ENCODE assay signal across 19 cellular contexts in genomic region chr1:3426956-3427535, GRCh38. TPM values are rescaled to one million over a fixed set of nuclear protein-coding genes. Genes with fewer than 3 reads are reported as not detected.
DNase-seq lines count a peak whose midpoint lies in the region; ATAC-seq, FAIRE-seq and TF ChIP-seq lines count a peak whose summit lies in the region.
"Had no signal": no experiment of that assay in that cellular context is flagged by ENCODE, and none has a peak within 500 bp of the region (broad histone marks: within the 10 kb centered on the region; RNA-seq: fewer than 3 reads in every experiment).

No MANE protein-coding gene starts in this region.

- H3K36me3 ChIP-seq in bronchial epithelial cell (ENCODE audit: control insufficient read depth, insufficient read depth, low read length) (no peaks in the 10 kb centered on the region), neural progenitor cell (no peaks in the 10 kb centered on the region)
- H3K36me3 ChIP-seq: BLaER1 had no signal

- H3K27ac ChIP-seq in neural progenitor cell = no peak overlapping the region
- H3K27ac ChIP-seq: BLaER1, HL-60 had no signal

- no peak overlapping the region for H3K4me3 Mint-ChIP-seq in neural progenitor cell
- H3K4me3 Mint-ChIP-seq in activated T-cell treated with anti-CD3 and anti-CD28 coated beads, Interleukin-2, amount 50 U/mL, for 24 hours = no peak overlapping the region
- H3K4me3 Mint-ChIP-seq: CD14-positive monocyte; CD4-positive, alpha-beta memory T cell; GM23338; HFFc6 had no signal

- peak; percentile 43 for FAIRE-seq in bronchial epithelial cell (lab: Jason Lieb, UNC)

- H3K27ac Mint-ChIP-seq in neural progenitor cell = peak overlapping the region; percentile 37
- no peak overlapping the region for H3K27ac Mint-ChIP-seq in activated T-cell treated with anti-CD3 and anti-CD28 coated beads, Interleukin-2, amount 50 U/mL, for 24 hours
- H3K27ac Mint-ChIP-seq: CD4-positive, alpha-beta memory T cell; GM23338; HFFc6 had no signal

- peaks cover 3% of the 10 kb centered on the region for H3K36me3 Mint-ChIP-seq in neural progenitor cell
- H3K36me3 Mint-ChIP-seq in activated T-cell treated with anti-CD3 and anti-CD28 coated beads, Interleukin-2, amount 50 U/mL, for 24 hours (ENCODE audit: low read depth) = no peaks in the 10 kb centered on the region
- H3K36me3 Mint-ChIP-seq: CD14-positive monocyte; CD4-positive, alpha-beta memory T cell had no signal

- no peaks in the 10 kb centered on the region for H3F3A ChIP-seq in neural progenitor cell (ENCODE audit: low read depth)

- H3K27me3 Mint-ChIP-seq in neural progenitor cell (ENCODE audit: insufficient read depth, low read depth) = peaks cover 4% of the 10 kb centered on the region
- H3K27me3 Mint-ChIP-seq in activated T-cell treated with anti-CD3 and anti-CD28 coated beads, Interleukin-2, amount 50 U/mL, for 24 hours = peaks cover 12% of the 10 kb centered on the region

- TF ChIP-seq CTCF in bronchial epithelial cell (IDR thresholded peaks at IDR 0.05; ENCODE audit: insufficient read depth, low read length, severe bottlenecking) (no peak), neural progenitor cell (IDR thresholded peaks at IDR 0.05) (no peak)

- H3K4me3 ChIP-seq in bronchial epithelial cell (ENCODE audit: low read depth, low read length) = no peak overlapping the region
- H3K4me3 ChIP-seq in neural progenitor cell = no peak overlapping the region
- H3K4me3 ChIP-seq: BLaER1, GM23338 had no signal

- H2AFZ ChIP-seq in neural progenitor cell (replicated peaks) = no peak overlapping the region
- H2AFZ ChIP-seq: GM23338 had no signal

- no peaks in the 10 kb centered on the region for H3K79me2 ChIP-seq in neural progenitor cell (ENCODE audit: low read depth)

- H3K27me3 ChIP-seq in bronchial epithelial cell (ENCODE audit: control insufficient read depth, insufficient read depth, low read length) = no peaks in the 10 kb centered on the region
- H3K27me3 ChIP-seq in neural progenitor cell = no peaks in the 10 kb centered on the region

- no peaks in the 10 kb centered on the region for H4K20me1 ChIP-seq in neural progenitor cell (ENCODE audit: low read depth)

- DNase-seq in Right ventricle myocardium superior = peak; percentile 30
- DNase-seq in cardiac septum (ENCODE audit: low spot score) = no peak
- no peak for DNase-seq in bronchial epithelial cell (ENCODE audit: low read depth)
- DNase-seq in neural progenitor cell (ENCODE audit: low spot score) = no peak
- no peak for DNase-seq in activated T-cell treated with anti-CD3 and anti-CD28 coated beads, Interleukin-2, amount 50 U/mL, for 24 hours
- no peak for DNase-seq in hepatic stellate cell (ENCODE audit: low spot score)
- DNase-seq in NCI-H1092 treated with DMSO at 0.1 percent for 48 hours (lab: John Stamatoyannopoulos, UW) = no peak
- DNase-seq: 8988T; Calu3; CD4-positive, alpha-beta memory T cell; DMS79 treated with DMSO at 0.1 percent for 48 hours; GF-D8; H7; HFFc6 had no signal

- peaks cover 15% of the 10 kb centered on the region for H3K4me1 Mint-ChIP-seq in neural progenitor cell
- H3K4me1 Mint-ChIP-seq in activated T-cell treated with anti-CD3 and anti-CD28 coated beads, Interleukin-2, amount 50 U/mL, for 24 hours (ENCODE audit: low read depth) = no peaks in the 10 kb centered on the region
- H3K4me1 Mint-ChIP-seq: CD14-positive monocyte; CD4-positive, alpha-beta memory T cell had no signal

- no peak for ATAC-seq in Right ventricle myocardium superior (ENCODE audit: poor library complexity)
- ATAC-seq: GM23338, HCT116 had no signal

- peaks cover 2% of the 10 kb centered on the region for H3K4me1 ChIP-seq in neural progenitor cell

- H3K9me3 ChIP-seq in neural progenitor cell (ENCODE audit: low read depth) = no peaks in the 10 kb centered on the region
- H3K9me3 ChIP-seq: BLaER1 had no signal

- no peaks in the 10 kb centered on the region for H3K9me3 Mint-ChIP-seq in neural progenitor cell
- no peaks in the 10 kb centered on the region for H3K9me3 Mint-ChIP-seq in activated T-cell treated with anti-CD3 and anti-CD28 coated beads, Interleukin-2, amount 50 U/mL, for 24 hours
- H3K9me3 Mint-ChIP-seq: CD4-positive, alpha-beta memory T cell; GM23338; HFFc6 had no signal

- intact Hi-C loops in Right ventricle myocardium superior (cut with DNase I) (no loop called here), cardiac septum (cut with DNase I) (no loop called here)

- H3K4me2 ChIP-seq in neural progenitor cell = no peak overlapping the region
- H3K4me2 ChIP-seq: BLaER1, GM23338 had no signal

- H3K9ac ChIP-seq in neural progenitor cell = no peak overlapping the region
- H3K9ac ChIP-seq: BLaER1 had no signal

RNA-seq across cellular contexts. Expression of gene ARHGEF16, which starts 27.4 kb away (rescaled TPM):
- total RNA-seq in Right ventricle myocardium superior (0.89 TPM), cardiac septum (0.57 TPM), bronchial epithelial cell (14.5 and 21.6 TPM in 2 replicates), neural progenitor cell (ENCODE audit: low replicate concordance) (1.3 and 7.8 TPM in 2 replicates)
